In the genomic region with DNA sequence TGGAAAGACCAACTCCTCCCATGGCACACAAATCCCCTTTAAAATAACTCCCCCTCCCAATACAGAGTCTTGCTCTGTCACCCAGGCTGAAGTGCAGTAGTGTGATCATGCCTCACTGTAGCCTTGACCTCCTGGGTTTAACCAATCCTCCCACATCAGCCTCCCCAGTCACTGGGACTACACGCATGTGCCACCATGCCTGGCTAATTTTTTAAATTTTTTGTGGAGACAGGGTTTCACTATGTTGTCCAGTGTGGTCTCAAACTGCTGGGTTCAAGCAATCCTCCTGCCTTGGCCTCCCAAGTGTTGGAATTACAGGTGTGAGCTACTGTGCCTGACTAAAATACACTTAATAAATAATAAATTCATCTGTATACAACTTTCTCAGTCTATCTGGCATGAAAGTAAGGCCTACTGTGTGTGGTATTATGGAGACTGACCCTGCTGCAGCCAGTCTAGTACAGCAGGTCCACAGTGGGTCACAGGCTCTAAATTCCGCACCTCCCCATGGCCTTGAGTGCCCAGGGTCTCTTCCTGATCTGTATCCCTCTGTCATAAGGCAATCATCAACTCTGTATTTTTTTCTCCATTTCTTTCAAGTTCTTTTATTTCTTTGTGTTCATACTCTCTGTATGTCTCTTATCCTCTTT, we compare ENCODE assay signal across 14 cellular contexts.
A peak's percentile ranks its signal among the peaks of the same experiment; 100 is the strongest.
DNase-seq lines count a peak whose midpoint lies in the region; ATAC-seq and TF ChIP-seq lines count a peak whose summit lies in the region.
"Had no signal": no experiment of that assay in that cellular context is flagged by ENCODE, and none has a peak within 500 bp of the region (broad histone marks: within the 10 kb centered on the region; RNA-seq: fewer than 3 reads in every experiment).

No MANE protein-coding gene starts in this region.

- intact Hi-C loops in PC-9 (cut with micrococcal nuclease; ENCODE audit: unreplicated experiment): loop anchor here (1.0 to 10.0 kb wide), 3 partner anchors 15 to 93 kb away; no protein-coding TSS in a partner anchor

- peaks cover 17% of the 10 kb centered on the region for H3K36me3 Mint-ChIP-seq in osteocyte (ENCODE audit: unreplicated experiment)

- peak; percentile 3 for ATAC-seq in esophagus mucosa
- ATAC-seq in stimulated activated naive CD8-positive, alpha-beta T cell treated with anti-CD3 and anti-CD28 coated beads, Interleukin-15, Interleukin-2, amounts not matched to agents 100 U/mL and 50 U/mL, for 24 hours: no peak
- no peak for ATAC-seq in HG02938 (IDR thresholded peaks at IDR 0.05; ENCODE audit: unreplicated experiment)
- ATAC-seq: effector memory CD8-positive, alpha-beta T cell had no signal

- no TSS peak for BruUV-seq in PC-9 (replicated peaks; lab: Mats Ljungman, UMichigan)

- peak overlapping the region; percentile 75 for H3K4me2 ChIP-seq in PC-9
- H3K4me2 ChIP-seq: BLaER1, neural progenitor cell had no signal

- DNase-seq in AG04450 (ENCODE audit: low read depth, low spot score) (no peak), PC-9 (no peak), osteocyte (ENCODE audit: extremely low spot score, unreplicated experiment) (no peak), NCI-H774 (lab: John Stamatoyannopoulos, UW) (no peak), NCI-H2107 treated with DMSO at 0.1 percent for 48 hours (lab: John Stamatoyannopoulos, UW; ENCODE audit: unreplicated experiment) (no peak)
- no peak for DNase-seq in stimulated activated naive CD8-positive, alpha-beta T cell treated with anti-CD3 and anti-CD28 coated beads, Interleukin-15, Interleukin-2, amounts not matched to agents 100 U/mL and 50 U/mL, for 24 hours
- DNase-seq: activated CD4-positive, alpha-beta T cell treated with anti-CD3 and anti-CD28 coated beads for 1 hour; aorta; DND-41; effector memory CD8-positive, alpha-beta T cell had no signal

- H3K27ac ChIP-seq in AG04450 (ENCODE audit: low read depth, low read length): peak overlapping the region; percentile 74
- H3K27ac ChIP-seq in PC-9: peak overlapping the region; percentile 94
- H3K27ac ChIP-seq: BLaER1, neural progenitor cell had no signal

- peaks cover 48% of the 10 kb centered on the region for H3F3A ChIP-seq in PC-9 (ENCODE audit: insufficient read depth, low read depth)

- peaks cover 78% of the 10 kb centered on the region for H3K4me1 ChIP-seq in PC-9 (replicated peaks; ENCODE audit: insufficient read depth)
- H3K4me1 ChIP-seq: neural progenitor cell had no signal

- peak overlapping the region; percentile 89 for H3K27ac Mint-ChIP-seq in osteocyte (ENCODE audit: unreplicated experiment)
- H3K27ac Mint-ChIP-seq: effector memory CD8-positive, alpha-beta T cell; neural progenitor cell had no signal

- peak overlapping the region; percentile 60 for H3K4me3 Mint-ChIP-seq in osteocyte (ENCODE audit: unreplicated experiment)
- H3K4me3 Mint-ChIP-seq: effector memory CD8-positive, alpha-beta T cell; neural progenitor cell had no signal

- POLR2A ChIA-PET in AG04450 (lab: Yijun Ruan, JAX) (no interaction called here), PC-9 (lab: Charles Lee; ENCODE audit: unreplicated experiment) (no interaction called here)

- CTCF ChIA-PET in AG04450 (lab: Charles Lee): interaction anchor here (2.2 kb wide), 1 partner anchor 22 kb away, joined by 6 read pairs; no protein-coding TSS in a partner anchor
- CTCF ChIA-PET in PC-9 (lab: Charles Lee): interaction anchor here (0.6 to 1.7 kb wide), 2 partner anchors 21 to 96 kb away, joined by 3 to 4 read pairs; no protein-coding TSS in a partner anchor

- no peak overlapping the region for H2AFZ ChIP-seq in PC-9
- H2AFZ ChIP-seq: neural progenitor cell had no signal

- no peaks in the 10 kb centered on the region for H3K27me3 ChIP-seq in AG04450 (ENCODE audit: control insufficient read depth, insufficient read depth, low read length)
- H3K27me3 ChIP-seq in PC-9 (ENCODE audit: insufficient read depth, low read depth): no peaks in the 10 kb centered on the region
- H3K27me3 ChIP-seq: BLaER1, neural progenitor cell had no signal

- peaks cover 22% of the 10 kb centered on the region for H3K79me2 ChIP-seq in PC-9 (ENCODE audit: low read depth)

- H3K27me3 Mint-ChIP-seq in osteocyte (ENCODE audit: unreplicated experiment): no peaks in the 10 kb centered on the region
- H3K27me3 Mint-ChIP-seq: effector memory CD8-positive, alpha-beta T cell had no signal

- peaks cover 15% of the 10 kb centered on the region; the same call in 1 of the 2 replicates for H3K36me3 ChIP-seq in PC-9 (ENCODE audit: low read depth)
- H3K36me3 ChIP-seq: neural progenitor cell had no signal

- TF ChIP-seq CTCF in AG04450 (IDR thresholded peaks at IDR 0.05; ENCODE audit: low read depth, low read length): no peak
- TF ChIP-seq CTCF in PC-9 (conservative IDR thresholded peaks at IDR 0.05): no peak
- TF ChIP-seq CTCF in osteocyte (IDR thresholded peaks at IDR 0.05): no peak

- no peaks in the 10 kb centered on the region for H4K20me1 ChIP-seq in PC-9 (ENCODE audit: insufficient read depth)
- H4K20me1 ChIP-seq: BLaER1 had no signal

- H3K9me3 ChIP-seq in AG04450 (ENCODE audit: control insufficient read depth, insufficient read depth, low read length) (no peaks in the 10 kb centered on the region), PC-9 (ENCODE audit: insufficient read depth, low read depth) (no peaks in the 10 kb centered on the region)

- no peaks in the 10 kb centered on the region for H3K9me2 ChIP-seq in PC-9 (ENCODE audit: insufficient read depth)

- H3K4me1 Mint-ChIP-seq in osteocyte (ENCODE audit: unreplicated experiment): peaks cover 3% of the 10 kb centered on the region
- H3K4me1 Mint-ChIP-seq: neural progenitor cell had no signal

- H3K9me3 Mint-ChIP-seq in osteocyte (ENCODE audit: unreplicated experiment): no peaks in the 10 kb centered on the region
- H3K9me3 Mint-ChIP-seq: effector memory CD8-positive, alpha-beta T cell; neural progenitor cell had no signal

- H3K4me3 ChIP-seq in AG04450 (ENCODE audit: low read depth, low read length): no peak overlapping the region
- H3K4me3 ChIP-seq in PC-9: peak overlapping the region; percentile 37; the same call in 1 of the 2 replicates
- H3K4me3 ChIP-seq: BLaER1, neural progenitor cell had no signal
